14 cellular contexts compared by ENCODE assay signal in genomic region chr13:28467886-28468519, GRCh38. TPM values are rescaled to one million over a fixed set of nuclear protein-coding genes. Genes with fewer than 3 reads are reported as not detected.
DNase-seq lines count a peak whose midpoint lies in the region; ATAC-seq and TF ChIP-seq lines count a peak whose summit lies in the region.
"Had no signal": no experiment of that assay in that cellular context is flagged by ENCODE, and none has a peak within 500 bp of the region (broad histone marks: within the 10 kb centered on the region; RNA-seq: fewer than 3 reads in every experiment).

No MANE protein-coding gene starts in this region.

- H3K27ac ChIP-seq in thoracic aorta: no peak overlapping the region
- H3K27ac ChIP-seq: thyroid gland had no signal

- no peak for TF ChIP-seq CTCF in thoracic aorta (IDR thresholded peaks at IDR 0.05)

- peak; percentile 14 for DNase-seq in NCI-H1694 treated with DMSO at 0.1 percent for 48 hours (lab: John Stamatoyannopoulos, UW)
- no peak for DNase-seq in NCI-H1694 (lab: John Stamatoyannopoulos, UW)
- peak; percentile 92 for DNase-seq in NOMO-1 treated with dmso at 0.1 percent for 144 hours (lab: John Stamatoyannopoulos, UW; ENCODE audit: unreplicated experiment)
- DNase-seq in left ventricle myocardium superior: no peak
- DNase-seq in thoracic aorta (ENCODE audit: low spot score): no peak
- DNase-seq in NCI-H510A treated with DMSO at 0.1 percent for 48 hours (lab: John Stamatoyannopoulos, UW): no peak
- DNase-seq in occipital lobe (lab: John Stamatoyannopoulos, UW): no peak
- DNase-seq: foreskin melanocyte, NCI-H1092, NCI-H69, small intestine, thyroid gland had no signal

- no peaks in the 10 kb centered on the region for H3K27me3 ChIP-seq in thoracic aorta (replicated peaks; ENCODE audit: insufficient read depth)
- H3K27me3 ChIP-seq: thyroid gland had no signal

- ATAC-seq in left ventricle myocardium superior: peak; percentile 51
- peak; percentile 36 for ATAC-seq in thoracic aorta (ENCODE audit: insufficient number of reproducible peaks, low FRiP score, low read depth)
- no peak for ATAC-seq in GM19328 (IDR thresholded peaks at IDR 0.05; ENCODE audit: unreplicated experiment)

- no peak overlapping the region for H3K4me3 ChIP-seq in thoracic aorta
- H3K4me3 ChIP-seq: thyroid gland had no signal

- no peaks in the 10 kb centered on the region for H3K9me3 ChIP-seq in thoracic aorta
- H3K9me3 ChIP-seq: thyroid gland had no signal

- no peaks in the 10 kb centered on the region for H3K4me1 ChIP-seq in thoracic aorta (ENCODE audit: control insufficient read depth in 1 of 2, low read depth in 2 of 2)
- H3K4me1 ChIP-seq: thyroid gland had no signal

- H3K36me3 ChIP-seq in thoracic aorta: no peaks in the 10 kb centered on the region
- H3K36me3 ChIP-seq: thyroid gland had no signal

- intact Hi-C loops in left ventricle myocardium superior (cut with micrococcal nuclease): no loop called here

RNA-seq across cellular contexts. Expression of gene FLT1, which starts 26.9 kb away (rescaled TPM):
- total RNA-seq in left ventricle myocardium superior: 46.1 TPM
- total RNA-seq in thoracic aorta: 10 to 100 TPM; 12.3 to 44.6 TPM
- 13.7 TPM for total RNA-seq in occipital lobe
- total RNA-seq: neural crest cell had no signal

Comparison
In these comparisons a context has a peak if more than half of its experiments do, and no peak if none do; other contexts are left out.
1. DNase-seq: peak in NCI-H1694 treated with DMSO at 0.1 percent for 48 hours (single experiment) and NOMO-1 treated with dmso at 0.1 percent for 144 hours (single experiment); none in NCI-H1694 (single experiment), left ventricle myocardium superior (single experiment), thoracic aorta (single experiment), NCI-H510A treated with DMSO at 0.1 percent for 48 hours (single experiment) and occipital lobe (single experiment).